8 cellular contexts compared by ENCODE assay signal in genomic region chr13:23466144-23467002, GRCh38. TPM values are rescaled to one million over a fixed set of nuclear protein-coding genes. Genes with fewer than 3 reads are reported as not detected.
DNase-seq lines count a peak whose midpoint lies in the region; ATAC-seq and TF ChIP-seq lines count a peak whose summit lies in the region.

No MANE protein-coding gene starts in this region.

- H3K27ac Mint-ChIP-seq in neural crest cell (ENCODE audit: unreplicated experiment), result peak overlapping the region; percentile 43

- H3K4me3 Mint-ChIP-seq in neural crest cell, result peak overlapping the region; percentile 67

- ATAC-seq in GM21381 (IDR thresholded peaks at IDR 0.05; ENCODE audit: unreplicated experiment), result peak; percentile 82

- peaks cover 50% of the 10 kb centered on the region for H3K4me1 Mint-ChIP-seq in neural crest cell

- TF ChIP-seq CTCF in neural crest cell (conservative IDR thresholded peaks at IDR 0.05), result peak; percentile 81

- H3K27me3 Mint-ChIP-seq in neural crest cell (ENCODE audit: low read depth), result no peaks in the 10 kb centered on the region

- H3K9me3 Mint-ChIP-seq in neural crest cell, result peaks cover 5% of the 10 kb centered on the region

- DNase-seq in D341Med (ENCODE audit: low spot score) (peak; percentile 90), HUDEP-2 (lab: John Stamatoyannopoulos, UW; ENCODE audit: unreplicated experiment in 76 of 76) (peak in 69 of 76 experiments; percentile 2 to 70 (median 34)), RPMI8226 (peak; percentile 83), fibroblast of the conjunctiva (ENCODE audit: low read depth) (peak; percentile 66), neural crest cell (ENCODE audit: low read depth, low spot score) (peak; percentile 58), stromal cell of bone marrow (ENCODE audit: low read depth) (peak; percentile 63)
- DNase-seq in activated effector memory CD4-positive, alpha-beta T cell treated with anti-CD3 and anti-CD28 coated beads, Interleukin-2, amount 50 U/mL, for 16 hours, result peak; percentile 83

- no peaks in the 10 kb centered on the region for H3K36me3 Mint-ChIP-seq in neural crest cell (ENCODE audit: low read depth)

RNA-seq across cellular contexts. Expression of gene SACS, which starts 32.9 kb away (rescaled TPM):
- 75.4 and 80.5 TPM in 2 replicates for total RNA-seq in neural crest cell

Comparison
In these comparisons a context has a peak if more than half of its experiments do, and no peak if none do; other contexts are left out.
1. Peak in every context shown above with its lines: DNase-seq and ATAC-seq.
2. DNase-seq: peak in every context shown above with its lines; median percentile 90 in D341Med; 83 in RPMI8226; 83 in activated effector memory CD4-positive, alpha-beta T cell treated with anti-CD3 and anti-CD28 coated beads, Interleukin-2, amount 50 U/mL, for 16 hours; 66 in fibroblast of the conjunctiva; 63 in stromal cell of bone marrow; 58 in neural crest cell; 34 in HUDEP-2.